ENCODE assay signal across 10 cellular contexts in genomic region chr12:117472983-117473382, GRCh38.
A peak's percentile ranks its signal among the peaks of the same experiment; 100 is the strongest.
DNase-seq lines count a peak whose midpoint lies in the region; ATAC-seq and TF ChIP-seq lines count a peak whose summit lies in the region.
"Had no signal": no experiment of that assay in that cellular context is flagged by ENCODE, and none has a peak within 500 bp of the region (broad histone marks: within the 10 kb centered on the region; RNA-seq: fewer than 3 reads in every experiment).

No MANE protein-coding gene starts in this region.

- CTCF ChIA-PET in GM10248 (lab: Yijun Ruan, JAX) = interaction anchor here (0.9 kb wide), 1 partner anchor 19 kb away, joined by 3 read pairs; no protein-coding TSS in a partner anchor

- peak; percentile 54 for DNase-seq in ELF-1 (ENCODE audit: low read depth, low spot score)
- DNase-seq in HuH-7.5 (ENCODE audit: low spot score) = peak; percentile 25
- DNase-seq in cardiac fibroblast (ENCODE audit: low read depth in 2 of 2) = no peak
- no peak for DNase-seq in GM10248 (ENCODE audit: extremely low spot score)
- no peak for DNase-seq in effector memory CD8-positive, alpha-beta T cell
- DNase-seq in sciatic nerve (ENCODE audit: low spot score) = no peak
- DNase-seq: NCI-H2107 had no signal

- H3K4me3 ChIP-seq in cardiac fibroblast (replicated peaks in 1 of 2; ENCODE audit: low read depth in 2 of 2, low read length in 2 of 2) = no peak overlapping the region
- H3K4me3 ChIP-seq: suprapubic skin had no signal

- POLR2A ChIA-PET in GM10248 (lab: Yijun Ruan, JAX) = no interaction called here

- H3K9me3 Mint-ChIP-seq in nephron = no peaks in the 10 kb centered on the region
- H3K9me3 Mint-ChIP-seq in effector memory CD8-positive, alpha-beta T cell = peaks cover 10 to 13% of the 10 kb centered on the region in 2 donors

- no peaks in the 10 kb centered on the region for H3K36me3 Mint-ChIP-seq in nephron (ENCODE audit: low read depth)
- peaks cover 2% of the 10 kb centered on the region for H3K36me3 Mint-ChIP-seq in effector memory CD8-positive, alpha-beta T cell (ENCODE audit: insufficient read depth)
- H3K36me3 Mint-ChIP-seq: activated naive CD8-positive, alpha-beta T cell had no signal

- peaks cover 5% of the 10 kb centered on the region for H3K4me1 Mint-ChIP-seq in nephron
- no peaks in the 10 kb centered on the region for H3K4me1 Mint-ChIP-seq in effector memory CD8-positive, alpha-beta T cell (ENCODE audit: low read depth in 2 of 2)

- peaks cover 38% of the 10 kb centered on the region for H3K27me3 Mint-ChIP-seq in nephron (ENCODE audit: low read depth)
- peaks cover 0 to 9% of the 10 kb centered on the region in 2 donors for H3K27me3 Mint-ChIP-seq in effector memory CD8-positive, alpha-beta T cell
- H3K27me3 Mint-ChIP-seq: activated naive CD8-positive, alpha-beta T cell had no signal

- peak; percentile 6 for TF ChIP-seq CTCF in cardiac fibroblast (IDR thresholded peaks at IDR 0.05; ENCODE audit: low read depth, low read length)
- TF ChIP-seq CTCF in nephron (IDR thresholded peaks at IDR 0.05; ENCODE audit: unreplicated experiment in 3 of 3) = peak; percentile 18 to 52 (median 41)
- TF ChIP-seq CTCF in GM10248 (IDR thresholded peaks at IDR 0.05; ENCODE audit: control extremely low read depth, extremely low read depth, low read depth, missing control alignments) = no peak

- no peak for ATAC-seq in effector memory CD8-positive, alpha-beta T cell (replicated peaks)
- ATAC-seq in sciatic nerve = no peak

- intact Hi-C loops in sciatic nerve (cut with DNase I) = no loop called here

- H3K4me3 Mint-ChIP-seq in nephron = no peak overlapping the region
- H3K4me3 Mint-ChIP-seq in effector memory CD8-positive, alpha-beta T cell = no peak overlapping the region
- H3K4me3 Mint-ChIP-seq: activated naive CD8-positive, alpha-beta T cell had no signal

- no peak overlapping the region for H3K27ac Mint-ChIP-seq in nephron
- H3K27ac Mint-ChIP-seq in effector memory CD8-positive, alpha-beta T cell = no peak overlapping the region
- H3K27ac Mint-ChIP-seq: activated naive CD8-positive, alpha-beta T cell had no signal

Comparison
In these comparisons a context has a peak if more than half of its experiments do, and no peak if none do; other contexts are left out.
1. DNase-seq: peak in ELF-1 (single experiment) and HuH-7.5 (single experiment); none in cardiac fibroblast (0 of 2), GM10248 (single experiment), effector memory CD8-positive, alpha-beta T cell (0 of 3) and sciatic nerve (single experiment).